In the genomic region with DNA sequence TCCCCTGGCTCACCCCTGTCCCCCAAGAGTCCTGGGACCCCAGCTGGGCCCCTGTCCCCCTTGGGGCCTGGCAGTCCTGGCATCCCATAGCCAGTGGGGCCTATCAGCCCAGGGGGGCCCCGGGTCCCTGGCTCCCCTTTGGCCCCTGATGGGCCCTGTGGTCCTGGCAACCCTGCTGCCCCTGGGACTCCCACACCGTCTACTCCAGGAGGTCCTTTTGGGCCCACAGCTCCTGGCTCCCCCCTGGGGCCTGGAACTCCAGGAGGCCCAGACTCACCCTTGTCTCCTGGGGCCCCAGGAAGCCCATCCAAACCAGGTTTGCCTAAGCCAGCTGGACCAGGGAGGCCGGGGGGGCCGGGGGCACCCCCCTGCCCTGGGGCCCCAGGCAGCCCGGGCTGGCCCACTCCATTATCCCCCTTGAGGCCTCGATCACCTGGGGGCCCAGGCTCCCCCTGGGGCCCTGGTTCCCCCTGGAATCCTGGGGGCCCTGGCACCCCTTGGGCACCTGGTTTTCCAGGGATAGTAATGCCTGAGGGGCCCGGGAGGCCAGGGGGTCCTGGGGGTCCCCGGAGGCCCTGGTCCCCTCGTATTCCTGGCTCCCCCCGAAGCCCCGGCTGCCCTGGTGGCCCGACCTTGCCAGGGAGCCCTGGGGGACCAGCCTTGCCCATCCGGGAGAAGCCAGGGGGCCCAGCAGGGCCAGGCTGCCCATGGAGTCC, we compare ENCODE assay signal across 11 cellular contexts. TPM values are rescaled to one million over a fixed set of nuclear protein-coding genes. Genes with fewer than 3 reads are reported as not detected.
DNase-seq lines count a peak whose midpoint lies in the region; TF ChIP-seq lines count a peak whose summit lies in the region.
"Had no signal": no experiment of that assay in that cellular context is flagged by ENCODE, and none has a peak within 500 bp of the region (broad histone marks: within the 10 kb centered on the region; RNA-seq: fewer than 3 reads in every experiment).

No MANE protein-coding gene starts in this region.

- peaks cover 2% of the 10 kb centered on the region for H3K9me3 Mint-ChIP-seq in glutamatergic neuron (ENCODE audit: unreplicated experiment)
- H3K9me3 Mint-ChIP-seq: activated naive CD4-positive, alpha-beta T cell treated with anti-CD3 and anti-CD28 coated beads, Interleukin-2, amount 50 U/mL, for 72 hours; activated T-helper 1 cell treated with anti-CD3 and anti-CD28 coated beads, Interleukin-12 subunit alpha, Interleukin-12 subunit beta, Interleukin-2, Interleukin-4 antibody, amounts not matched to agents 30 ng/mL and 10 ng/mL and 1 ng/mL, durations not matched to agents 14 hours and 24 hours and 36 hours; naive thymus-derived CD8-positive, alpha-beta T cell had no signal

- H3K36me3 Mint-ChIP-seq in glutamatergic neuron (ENCODE audit: unreplicated experiment) = no peaks in the 10 kb centered on the region
- H3K36me3 Mint-ChIP-seq: activated naive CD4-positive, alpha-beta T cell treated with anti-CD3 and anti-CD28 coated beads, Interleukin-2, amount 50 U/mL, for 72 hours had no signal

- no peak overlapping the region for H3K4me3 Mint-ChIP-seq in glutamatergic neuron (ENCODE audit: unreplicated experiment)
- H3K4me3 Mint-ChIP-seq: activated CD4-positive, alpha-beta T cell treated with anti-CD3 and anti-CD28 coated beads for 36 hours; activated T-helper 1 cell treated with anti-CD3 and anti-CD28 coated beads, Interleukin-12 subunit alpha, Interleukin-12 subunit beta, Interleukin-2, Interleukin-4 antibody, amounts not matched to agents 30 ng/mL and 10 ng/mL and 1 ng/mL, durations not matched to agents 14 hours and 24 hours and 36 hours had no signal

- no peaks in the 10 kb centered on the region for H3K79me2 ChIP-seq in KMS-11 (ENCODE audit: insufficient read depth, low read depth)

- peaks cover 3% of the 10 kb centered on the region for H3K4me1 Mint-ChIP-seq in glutamatergic neuron (ENCODE audit: low read depth, unreplicated experiment)
- H3K4me1 Mint-ChIP-seq: activated CD4-positive, alpha-beta T cell treated with anti-CD3 and anti-CD28 coated beads for 36 hours had no signal

- H3K27me3 Mint-ChIP-seq in glutamatergic neuron (ENCODE audit: unreplicated experiment) = peaks cover 3% of the 10 kb centered on the region
- H3K27me3 Mint-ChIP-seq: activated CD4-positive, alpha-beta T cell treated with anti-CD3 and anti-CD28 coated beads for 36 hours; naive thymus-derived CD8-positive, alpha-beta T cell had no signal

- H3K9ac ChIP-seq in KMS-11 = no peak overlapping the region

- no peaks in the 10 kb centered on the region for H3K36me3 ChIP-seq in KMS-11 (ENCODE audit: insufficient read depth)

- H2AFZ ChIP-seq in KMS-11 (ENCODE audit: low read depth) = peak overlapping the region; percentile 55; the same call in 1 of the 2 replicates

- H3K4me1 ChIP-seq in KMS-11 (ENCODE audit: low read depth, poor library complexity, severe bottlenecking) = no peaks in the 10 kb centered on the region
- H3K4me1 ChIP-seq: pancreas had no signal

- H3K4me2 ChIP-seq in KMS-11 = no peak overlapping the region

- no peaks in the 10 kb centered on the region for H4K20me1 ChIP-seq in KMS-11 (ENCODE audit: insufficient read depth)

- no peaks in the 10 kb centered on the region for H3K27me3 ChIP-seq in KMS-11 (ENCODE audit: insufficient read depth, low read depth)
- H3K27me3 ChIP-seq: esophagus squamous epithelium, pancreas, transverse colon had no signal

- peak; percentile 6 for DNase-seq in iPS-NIHi11 (ENCODE audit: low spot score)
- DNase-seq in activated CD8-positive, alpha-beta memory T cell treated with anti-CD3 and anti-CD28 coated beads, Interleukin-2, amount 50 U/mL, for 48 hours = no peak
- DNase-seq in glutamatergic neuron = no peak
- DNase-seq: esophagus squamous epithelium had no signal

- H3K4me3 ChIP-seq in KMS-11 (IDR thresholded peaks at IDR 0.05; ENCODE audit: insufficient read depth, low read depth, low read length) = no peak overlapping the region
- H3K4me3 ChIP-seq: pancreas, transverse colon had no signal

- TF ChIP-seq CTCF in KMS-11 (conservative IDR thresholded peaks at IDR 0.05; ENCODE audit: low read depth, low read length) = no peak
- no peak for TF ChIP-seq CTCF in glutamatergic neuron (IDR thresholded peaks at IDR 0.05; ENCODE audit: partially characterized antibody, unreplicated experiment)

- H3K27ac Mint-ChIP-seq in glutamatergic neuron (ENCODE audit: unreplicated experiment) = no peak overlapping the region
- H3K27ac Mint-ChIP-seq: activated CD4-positive, alpha-beta T cell treated with anti-CD3 and anti-CD28 coated beads for 36 hours; activated T-helper 1 cell treated with anti-CD3 and anti-CD28 coated beads, Interleukin-12 subunit alpha, Interleukin-12 subunit beta, Interleukin-2, Interleukin-4 antibody, amounts not matched to agents 30 ng/mL and 10 ng/mL and 1 ng/mL, durations not matched to agents 14 hours and 24 hours and 36 hours had no signal

- H3K27ac ChIP-seq in KMS-11 = no peak overlapping the region
- H3K27ac ChIP-seq: pancreas, transverse colon had no signal

RNA-seq across cellular contexts. Expression of gene ADPRS, which starts 10.1 kb away (rescaled TPM):
- 16.8 TPM for total RNA-seq in glutamatergic neuron (ENCODE audit: unreplicated experiment)

RNA-seq across cellular contexts. Expression of gene TEKT2, which starts 14.9 kb away (rescaled TPM):
- 1.6 TPM for total RNA-seq in glutamatergic neuron (ENCODE audit: unreplicated experiment)
- total RNA-seq: esophagus squamous epithelium; naive thymus-derived CD8-positive, alpha-beta T cell; transverse colon had no signal

RNA-seq across cellular contexts. Expression of gene COL8A2, which starts 26.2 kb away (rescaled TPM):
- total RNA-seq in glutamatergic neuron (ENCODE audit: unreplicated experiment) = not detected

RNA-seq across cellular contexts. Expression of gene TRAPPC3, which starts 50.5 kb away (rescaled TPM):
- total RNA-seq in glutamatergic neuron (ENCODE audit: unreplicated experiment) = 30.0 TPM

RNA-seq across cellular contexts. Expression of gene MAP7D1, which starts 57.2 kb away (rescaled TPM):
- total RNA-seq in glutamatergic neuron (ENCODE audit: unreplicated experiment) = 152 TPM
